ENCODE assay signal across 17 cellular contexts in the genomic region with DNA sequence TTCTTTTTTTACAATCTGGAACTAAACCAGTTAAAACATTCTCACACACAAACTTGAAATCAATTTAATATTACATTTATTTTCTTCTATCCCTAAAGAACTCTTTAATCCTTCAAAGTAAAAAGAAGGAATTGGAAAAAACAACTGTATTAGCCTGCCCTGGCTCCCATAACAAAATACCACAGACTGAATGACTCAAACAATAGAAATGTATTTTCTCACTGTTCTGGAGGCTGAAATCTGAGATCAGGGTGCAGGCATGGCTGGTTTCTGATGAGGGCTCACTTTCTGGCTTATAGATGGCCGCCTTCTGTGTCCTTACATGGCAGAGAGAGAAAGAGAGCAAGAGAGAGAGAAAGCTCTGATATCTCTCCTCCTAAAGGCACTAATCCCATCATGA.
A peak's percentile ranks its signal among the peaks of the same experiment; 100 is the strongest.
DNase-seq lines count a peak whose midpoint lies in the region; ATAC-seq and TF ChIP-seq lines count a peak whose summit lies in the region.
"Had no signal": no experiment of that assay in that cellular context is flagged by ENCODE, and none has a peak within 500 bp of the region (broad histone marks: within the 10 kb centered on the region; RNA-seq: fewer than 3 reads in every experiment).

No MANE protein-coding gene starts in this region.

- no peaks in the 10 kb centered on the region for H3K79me2 ChIP-seq in fibroblast of lung (ENCODE audit: control insufficient read depth, insufficient read depth, low read length)

- H3K4me3 ChIP-seq in fibroblast of lung (replicated peaks in 1 of 4; ENCODE audit: control extremely low read depth in 1 of 4, insufficient read depth in 1 of 4, low read depth in 3 of 4, low read length in 4 of 4): no peak overlapping the region
- H3K4me3 ChIP-seq: SJCRH30 had no signal

- H3K36me3 ChIP-seq in fibroblast of lung (ENCODE audit: control insufficient read depth, insufficient read depth, low read length): no peaks in the 10 kb centered on the region
- H3K36me3 ChIP-seq: SJCRH30 had no signal

- H3K9me3 ChIP-seq in fibroblast of lung (ENCODE audit: control insufficient read depth, insufficient read depth, low read depth, low read length): no peaks in the 10 kb centered on the region
- H3K9me3 ChIP-seq: SJCRH30 had no signal

- H3K27ac ChIP-seq in fibroblast of lung (ENCODE audit: insufficient read depth, low read length): no peak overlapping the region
- H3K27ac ChIP-seq: SJCRH30 had no signal

- no peaks in the 10 kb centered on the region for H4K20me1 ChIP-seq in fibroblast of lung (ENCODE audit: control insufficient read depth, extremely low read depth, insufficient read depth, low read length)

- H3K27me3 ChIP-seq in fibroblast of lung (ENCODE audit: control insufficient read depth, insufficient read depth, low read length): no peaks in the 10 kb centered on the region
- H3K27me3 ChIP-seq: SJCRH30 had no signal

- H3K27ac Mint-ChIP-seq in type B pancreatic cell: no peak overlapping the region
- H3K27ac Mint-ChIP-seq in natural killer cell treated with Interleukin-12 subunit alpha and Interleukin-12 subunit beta and Interleukin-15 and Interleukin-18, amount 100 ng/mL, for 72 hours: no peak overlapping the region
- H3K27ac Mint-ChIP-seq: CD4-positive, alpha-beta memory T cell; H9 had no signal

- H3K36me3 Mint-ChIP-seq in type B pancreatic cell: no peaks in the 10 kb centered on the region
- H3K36me3 Mint-ChIP-seq in natural killer cell treated with Interleukin-12 subunit alpha and Interleukin-12 subunit beta and Interleukin-15 and Interleukin-18, amount 100 ng/mL, for 72 hours: no peaks in the 10 kb centered on the region
- H3K36me3 Mint-ChIP-seq: CD4-positive, alpha-beta memory T cell had no signal

- TF ChIP-seq CTCF in fibroblast of lung (conservative IDR thresholded peaks at IDR 0.05 in 1 of 2, IDR thresholded peaks at IDR 0.05 in 1 of 2; ENCODE audit: low read depth in 1 of 2, low read length in 2 of 2) (no peak), type B pancreatic cell (conservative IDR thresholded peaks at IDR 0.05) (no peak)

- no peak overlapping the region for H3K9ac ChIP-seq in fibroblast of lung (ENCODE audit: insufficient read depth, low read length)

- H3K4me1 ChIP-seq in fibroblast of lung (ENCODE audit: control insufficient read depth, extremely low read depth, insufficient read depth, low read length): no peaks in the 10 kb centered on the region
- H3K4me1 ChIP-seq: SJCRH30 had no signal

- DNase-seq in HT1080 (ENCODE audit: low read depth) (peak; percentile 79), amniotic epithelial cell (ENCODE audit: low read depth) (peak; percentile 2), fibroblast of lung (ENCODE audit: low read depth in 2 of 2) (peak; percentile 6 to 16), type B pancreatic cell (ENCODE audit: extremely low spot score, unreplicated experiment) (no peak)
- no peak for DNase-seq in natural killer cell treated with Interleukin-12 subunit alpha and Interleukin-12 subunit beta and Interleukin-15 and Interleukin-18, amount 100 ng/mL, for 72 hours (ENCODE audit: low spot score)
- DNase-seq: Calu3; CD4-positive, alpha-beta memory T cell; DMS53; H9; Kasumi-1; NCI-H187 treated with DMSO at 0.1 percent for 48 hours; NCI-H446; NCI-H748 treated with DMSO at 0.1 percent for 48 hours; OCI-M1; SJCRH30 had no signal

- H2AFZ ChIP-seq in fibroblast of lung (ENCODE audit: low read length): no peak overlapping the region

- no peaks in the 10 kb centered on the region for H3K9me3 Mint-ChIP-seq in type B pancreatic cell
- H3K9me3 Mint-ChIP-seq in natural killer cell treated with Interleukin-12 subunit alpha and Interleukin-12 subunit beta and Interleukin-15 and Interleukin-18, amount 100 ng/mL, for 72 hours: no peaks in the 10 kb centered on the region

- H3K4me1 Mint-ChIP-seq in type B pancreatic cell (ENCODE audit: unreplicated experiment): peaks cover 13% of the 10 kb centered on the region
- H3K4me1 Mint-ChIP-seq in natural killer cell treated with Interleukin-12 subunit alpha and Interleukin-12 subunit beta and Interleukin-15 and Interleukin-18, amount 100 ng/mL, for 72 hours (ENCODE audit: low read depth in 2 of 2): no peaks in the 10 kb centered on the region
- H3K4me1 Mint-ChIP-seq: CD4-positive, alpha-beta memory T cell had no signal

- no peak overlapping the region for H3K4me2 ChIP-seq in fibroblast of lung (ENCODE audit: extremely low read depth, insufficient read depth, low read length)

- ATAC-seq in HG03108 (IDR thresholded peaks at IDR 0.05; ENCODE audit: unreplicated experiment) (no peak), HG03280 (IDR thresholded peaks at IDR 0.05; ENCODE audit: unreplicated experiment) (no peak)
- no peak for ATAC-seq in natural killer cell treated with Interleukin-12 subunit alpha and Interleukin-12 subunit beta and Interleukin-15 and Interleukin-18, amount 100 ng/mL, for 72 hours

- H3K4me3 Mint-ChIP-seq in type B pancreatic cell: no peak overlapping the region
- H3K4me3 Mint-ChIP-seq in natural killer cell treated with Interleukin-12 subunit alpha and Interleukin-12 subunit beta and Interleukin-15 and Interleukin-18, amount 100 ng/mL, for 72 hours: no peak overlapping the region
- H3K4me3 Mint-ChIP-seq: CD4-positive, alpha-beta memory T cell; H9 had no signal

- H3K27me3 Mint-ChIP-seq in type B pancreatic cell: peaks cover 5% of the 10 kb centered on the region
- H3K27me3 Mint-ChIP-seq in natural killer cell treated with Interleukin-12 subunit alpha and Interleukin-12 subunit beta and Interleukin-15 and Interleukin-18, amount 100 ng/mL, for 72 hours: peaks cover 0 to 3% of the 10 kb centered on the region in 2 donors

Comparison
In these comparisons a context has a peak if more than half of its experiments do, and no peak if none do; other contexts are left out.
1. DNase-seq: peak in HT1080 (single experiment), amniotic epithelial cell (single experiment) and fibroblast of lung (2 of 2); none in type B pancreatic cell (single experiment) and natural killer cell treated with Interleukin-12 subunit alpha and Interleukin-12 subunit beta and Interleukin-15 and Interleukin-18, amount 100 ng/mL, for 72 hours (single experiment).